ENCODE assay signal across 11 cellular contexts in the genomic region with DNA sequence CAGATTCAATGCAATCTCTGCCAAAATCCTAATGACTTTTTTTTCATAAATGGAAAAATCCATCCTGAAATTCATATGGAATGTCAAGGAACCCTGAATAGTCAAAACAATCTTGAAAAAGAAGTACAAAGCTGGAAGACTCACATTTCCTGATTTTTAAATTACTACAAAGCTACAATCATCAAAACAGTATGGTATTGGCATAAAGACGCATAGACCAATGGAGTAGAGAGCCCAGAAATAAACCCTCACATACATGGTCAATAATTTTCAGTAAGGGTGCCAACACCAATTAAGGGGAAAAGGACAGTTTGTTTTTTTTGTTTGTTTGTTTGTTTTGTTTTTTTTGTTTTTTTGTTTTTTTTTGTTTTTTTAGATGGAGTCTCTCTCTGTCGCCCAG. TPM values are rescaled to one million over a fixed set of nuclear protein-coding genes. Genes with fewer than 3 reads are reported as not detected.
"Had no signal": no experiment of that assay in that cellular context is flagged by ENCODE, and none has a peak within 500 bp of the region (broad histone marks: within the 10 kb centered on the region; RNA-seq: fewer than 3 reads in every experiment).

No MANE protein-coding gene starts in this region.

- H3K4me1 ChIP-seq: HAP-1 had no signal

- ATAC-seq: GM23338 had no signal

- H2AFZ ChIP-seq: GM23248, GM23338 had no signal

- H3K4me3 ChIP-seq: GM23248, GM23338, HAP-1 had no signal

- H3K9ac ChIP-seq: GM23248 had no signal

- H3K4me2 ChIP-seq: GM23338 had no signal

- DNase-seq: GM23248, GOT3, H7, H9, HCEC 1CT, HFFc6 had no signal

- H3K27ac ChIP-seq: GM23248 had no signal

- H3K36me3 ChIP-seq: HAP-1 had no signal

- FAIRE-seq: H1, H54 had no signal

- H3K27ac Mint-ChIP-seq: GM23338, H9, HFFc6 had no signal

RNA-seq across cellular contexts. Expression of gene RD3L, which starts 4.6 kb away (rescaled TPM):
- total RNA-seq: GM23248, GM23338, H1, H4, H7, H9, HFFc6 had no signal
- polyA plus RNA-seq: GM23248, GM23338, H1 had no signal

RNA-seq across cellular contexts. Expression of gene TDRD9, which starts 18.7 kb away (rescaled TPM):
- total RNA-seq: GM23248, GM23338, H1, H4, H7, H9, HFFc6 had no signal
- polyA plus RNA-seq: GM23248, H1 had no signal
